ENCODE assay signal across 9 cellular contexts in the genomic region with DNA sequence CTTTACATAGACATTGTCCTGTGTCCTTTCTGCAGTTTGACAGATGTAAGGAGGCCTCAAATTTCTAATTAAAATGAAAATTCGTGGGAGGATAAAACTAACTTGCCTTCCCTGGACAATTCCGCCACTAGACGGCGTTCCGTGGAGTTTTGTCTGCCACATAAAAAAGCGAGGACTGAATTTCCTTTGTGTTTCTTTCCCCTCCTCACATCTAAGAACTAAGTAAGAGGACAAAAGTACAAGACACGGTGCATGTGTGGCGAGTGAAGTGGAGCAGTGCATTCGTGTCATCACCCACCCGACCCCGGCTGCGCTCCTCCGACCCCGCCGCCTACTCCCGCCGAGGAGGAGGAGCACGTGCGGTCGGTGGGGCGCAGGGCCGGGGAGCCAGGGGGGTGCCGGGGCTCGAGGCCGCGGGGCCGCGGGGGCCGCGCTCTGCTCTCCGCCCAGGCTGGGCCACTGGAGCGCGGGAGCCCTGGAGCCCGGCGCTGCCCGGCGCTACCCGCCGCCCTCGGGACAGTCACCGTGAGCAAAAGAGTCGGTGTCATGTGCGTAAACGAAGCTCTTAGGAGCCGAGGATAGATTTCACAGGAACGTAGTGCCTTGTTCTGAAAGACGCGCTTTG. TPM values are rescaled to one million over a fixed set of nuclear protein-coding genes. Genes with fewer than 3 reads are reported as not detected.
DNase-seq lines count a peak whose midpoint lies in the region; ATAC-seq and TF ChIP-seq lines count a peak whose summit lies in the region.
"Had no signal": no experiment of that assay in that cellular context is flagged by ENCODE, and none has a peak within 500 bp of the region (broad histone marks: within the 10 kb centered on the region; RNA-seq: fewer than 3 reads in every experiment).

No MANE protein-coding gene starts in this region.

- DNase-seq in heart left ventricle (no peak), right atrium auricular region (ENCODE audit: low spot score) (no peak), astrocyte of the hippocampus (ENCODE audit: low read depth, low spot score) (peak; percentile 51), kidney tubule cell (ENCODE audit: low spot score) (peak; percentile 26), thoracic aorta (ENCODE audit: low spot score) (no peak), LoVo (ENCODE audit: low spot score) (no peak), SIG-M5 treated with dmso at 0.1 percent for 504 hours (lab: John Stamatoyannopoulos, UW; ENCODE audit: unreplicated experiment) (no peak)
- DNase-seq: DMS53 had no signal

- peaks cover 60 to 99% (median 82%) of the 10 kb centered on the region in 9 donors for H3K27me3 ChIP-seq in heart left ventricle
- peaks cover 50 to 58% of the 10 kb centered on the region in 2 donors for H3K27me3 ChIP-seq in right atrium auricular region
- peaks cover 38% of the 10 kb centered on the region for H3K27me3 ChIP-seq in thoracic aorta (replicated peaks; ENCODE audit: insufficient read depth)

- H3K27ac ChIP-seq in heart left ventricle, result no peak overlapping the region
- no peak overlapping the region for H3K27ac ChIP-seq in right atrium auricular region
- H3K27ac ChIP-seq in thoracic aorta, result no peak overlapping the region

- H3K36me3 ChIP-seq in heart left ventricle (no peaks in the 10 kb centered on the region), right atrium auricular region (no peaks in the 10 kb centered on the region), thoracic aorta (no peaks in the 10 kb centered on the region)

- intact Hi-C loops in heart left ventricle (cut with DNase I), result no loop called here

- TF ChIP-seq POLR2A in heart left ventricle (IDR thresholded peaks at IDR 0.05), result no peak

- ATAC-seq in heart left ventricle (peak in 1 of 4 donors; percentile 20), thoracic aorta (ENCODE audit: insufficient number of reproducible peaks, low FRiP score, low read depth) (no peak), GM19397 (IDR thresholded peaks at IDR 0.05; ENCODE audit: unreplicated experiment) (no peak)

- H3K9me3 ChIP-seq in heart left ventricle (no peaks in the 10 kb centered on the region), right atrium auricular region (no peaks in the 10 kb centered on the region), thoracic aorta (no peaks in the 10 kb centered on the region)

- WGBS in heart left ventricle, 4 donors, result 2 to 7% (median 4%) methylated on average over 25 to 48 of the region's 48 CpGs

- peak in 7 of 12 donors; percentile 11 to 37 (median 26) for TF ChIP-seq CTCF in heart left ventricle (IDR thresholded peaks at IDR 0.05)
- peak in 1 of 2 donors; percentile 30 for TF ChIP-seq CTCF in right atrium auricular region (IDR thresholded peaks at IDR 0.05)
- peak; percentile 21 for TF ChIP-seq CTCF in thoracic aorta (IDR thresholded peaks at IDR 0.05)

- H3K4me1 ChIP-seq in heart left ventricle (peaks cover 0 to 28% (median 8%) of the 10 kb centered on the region in 12 donors), right atrium auricular region (peaks cover 0 to 30% of the 10 kb centered on the region in 2 donors), thoracic aorta (ENCODE audit: control insufficient read depth in 1 of 2, low read depth in 2 of 2) (peaks cover 3 to 16% of the 10 kb centered on the region in 2 donors)

- H3K4me3 ChIP-seq in heart left ventricle (peak overlapping the region in 3 of 12 donors; percentile 2 to 43 (median 9)), right atrium auricular region (peak overlapping the region in 1 of 2 donors; percentile 15), thoracic aorta (peak overlapping the region; percentile 51)

RNA-seq across cellular contexts. Expression of a gene that starts 10.8 kb away (rescaled TPM):
- 1 to 10 TPM in 1 of 9 donors, not detected in 8; 1.0 TPM for total RNA-seq in heart left ventricle
- polyA plus RNA-seq in heart left ventricle, result not detected
- total RNA-seq in right atrium auricular region, result not detected
- not detected for total RNA-seq in thoracic aorta

Comparison
In these comparisons a context has a peak if more than half of its experiments do, and no peak if none do; other contexts are left out.
1. DNase-seq: peak in astrocyte of the hippocampus (single experiment) and kidney tubule cell (single experiment); none in heart left ventricle (0 of 5), right atrium auricular region (single experiment), thoracic aorta (single experiment), LoVo (single experiment) and SIG-M5 treated with dmso at 0.1 percent for 504 hours (single experiment).